Comparison of ENCODE assay signal across 15 cellular contexts in the genomic region with DNA sequence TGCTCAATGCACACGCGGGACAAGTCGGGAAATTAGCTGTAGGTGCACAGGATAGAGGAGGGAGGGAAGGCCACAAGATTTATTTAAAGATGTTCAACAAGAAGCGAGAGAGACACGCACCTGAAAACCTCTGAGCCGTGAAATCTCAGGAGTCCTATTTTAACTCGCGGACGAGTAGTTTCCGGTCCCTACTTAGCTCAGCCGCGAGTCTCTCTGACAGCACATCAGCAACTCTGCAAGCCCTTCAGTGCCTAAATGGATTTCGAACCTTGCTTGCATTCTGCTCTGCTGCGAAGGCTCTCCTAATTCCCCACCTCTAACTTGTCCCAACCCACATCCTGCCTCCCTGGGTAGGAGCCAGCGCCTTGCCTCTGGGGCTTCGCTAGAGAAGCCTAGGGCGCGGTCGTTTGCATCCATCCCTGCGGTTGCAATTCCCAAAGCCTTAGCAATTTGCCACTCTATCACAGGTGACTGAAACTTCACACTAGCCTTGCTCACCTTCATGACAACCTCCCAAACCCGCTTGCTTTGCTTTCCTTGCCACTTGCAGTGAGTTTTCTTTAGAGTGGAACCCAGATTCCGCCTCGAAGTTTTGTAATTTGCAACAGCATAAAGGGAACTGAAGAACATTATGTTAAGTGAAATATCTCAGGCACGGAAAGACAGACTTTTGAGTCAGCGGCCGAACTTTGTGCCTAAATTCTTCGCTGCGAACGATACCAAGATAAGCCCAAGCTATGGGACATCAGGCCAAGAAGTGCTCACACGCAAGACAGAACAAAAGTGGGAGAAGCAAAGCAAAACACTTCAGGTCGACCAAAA.
DNase-seq lines count a peak whose midpoint lies in the region; ATAC-seq and TF ChIP-seq lines count a peak whose summit lies in the region.
"Had no signal": no experiment of that assay in that cellular context is flagged by ENCODE, and none has a peak within 500 bp of the region (broad histone marks: within the 10 kb centered on the region; RNA-seq: fewer than 3 reads in every experiment).

No MANE protein-coding gene starts in this region.

- CTCF ChIA-PET in WTC11 (lab: Charles Lee) = no interaction called here

- H3K36me3 ChIP-seq in sigmoid colon = no peaks in the 10 kb centered on the region
- H3K36me3 ChIP-seq in body of pancreas (replicated peaks in 1 of 2; ENCODE audit: insufficient read depth in 1 of 2, low read depth in 2 of 2) = no peaks in the 10 kb centered on the region

- H3K9me3 ChIP-seq in sigmoid colon (no peaks in the 10 kb centered on the region), body of pancreas (no peaks in the 10 kb centered on the region)

- no peak for TF ChIP-seq EP300 in sigmoid colon (IDR thresholded peaks at IDR 0.05)

- no peak overlapping the region for H3K27ac ChIP-seq in sigmoid colon
- no peak overlapping the region for H3K27ac ChIP-seq in body of pancreas

- 46 to 71% methylated on average over 31 of the region's 31 CpGs for WGBS in sigmoid colon, 2 donors
- 31 to 74% methylated on average over 11 to 30 of the region's 31 CpGs for WGBS in body of pancreas, 2 donors

- H3K27me3 Mint-ChIP-seq in WTC11 (ENCODE audit: low read depth) = peaks cover 17% of the 10 kb centered on the region
- no peaks in the 10 kb centered on the region for H3K27me3 Mint-ChIP-seq in activated T-cell treated with anti-CD3 and anti-CD28 coated beads, Interleukin-2, amount 50 U/mL, for 72 hours (ENCODE audit: low read depth)
- H3K27me3 Mint-ChIP-seq: stimulated activated naive CD8-positive, alpha-beta T cell treated with anti-CD3 and anti-CD28 coated beads, Interleukin-15, Interleukin-2, amounts not matched to agents 100 ng/mL and 50 ng/mL, for 24 hours had no signal

- no peaks in the 10 kb centered on the region for H3K4me1 ChIP-seq in sigmoid colon
- H3K4me1 ChIP-seq in body of pancreas = no peaks in the 10 kb centered on the region

- DNase-seq in EL = peak; percentile 2
- DNase-seq in WTC11 (ENCODE audit: low spot score) = peak; percentile 13
- DNase-seq in sigmoid colon = no peak
- no peak for DNase-seq in activated T-cell treated with anti-CD3 and anti-CD28 coated beads, Interleukin-2, amount 50 U/mL, for 72 hours
- no peak for DNase-seq in midbrain (lab: John Stamatoyannopoulos, UW)
- DNase-seq in body of pancreas = no peak
- DNase-seq: activated CD4-positive, alpha-beta T cell treated with anti-CD3 and anti-CD28 coated beads, Interleukin-2, amount 50 U/mL, for 4 hours; amniotic stem cell; NCI-H2081; NCI-H82 had no signal

- H3K27me3 ChIP-seq in sigmoid colon (no peaks in the 10 kb centered on the region), body of pancreas (no peaks in the 10 kb centered on the region)

- intact Hi-C loops in sigmoid colon (cut with DNase I) = no loop called here
- intact Hi-C loops in body of pancreas (cut with DNase I) = no loop called here

- peaks cover 4% of the 10 kb centered on the region; the same call in 1 of the 2 replicates for H3K4me1 Mint-ChIP-seq in WTC11
- no peaks in the 10 kb centered on the region for H3K4me1 Mint-ChIP-seq in activated T-cell treated with anti-CD3 and anti-CD28 coated beads, Interleukin-2, amount 50 U/mL, for 72 hours (ENCODE audit: low read depth)

- TF ChIP-seq CTCF in WTC11 (IDR thresholded peaks at IDR 0.05) (no peak), sigmoid colon (IDR thresholded peaks at IDR 0.05) (no peak), body of pancreas (IDR thresholded peaks at IDR 0.05) (no peak)

- no peak overlapping the region for H3K4me3 ChIP-seq in sigmoid colon
- H3K4me3 ChIP-seq in body of pancreas = no peak overlapping the region
- H3K4me3 ChIP-seq: smooth muscle cell had no signal

- ATAC-seq in GM21381 (IDR thresholded peaks at IDR 0.05; ENCODE audit: unreplicated experiment) (peak; percentile 95), HG03060 (IDR thresholded peaks at IDR 0.05; ENCODE audit: low read depth, unreplicated experiment) (peak; percentile 82), WTC11 (peak; percentile 83), body of pancreas (no peak)
- ATAC-seq in activated T-cell treated with anti-CD3 and anti-CD28 coated beads, Interleukin-2, amount 50 U/mL, for 72 hours (replicated peaks in 1 of 2) = no peak
- ATAC-seq: Right ventricle myocardium inferior had no signal

- H3K4me3 Mint-ChIP-seq in WTC11 = no peak overlapping the region; the same call in none of the 2 replicates
- no peak overlapping the region for H3K4me3 Mint-ChIP-seq in activated T-cell treated with anti-CD3 and anti-CD28 coated beads, Interleukin-2, amount 50 U/mL, for 72 hours
- H3K4me3 Mint-ChIP-seq: stimulated activated naive CD8-positive, alpha-beta T cell treated with anti-CD3 and anti-CD28 coated beads, Interleukin-15, Interleukin-2, amounts not matched to agents 100 ng/mL and 50 ng/mL, for 24 hours had no signal

- POLR2A ChIA-PET in WTC11 (lab: Charles Lee) = no interaction called here

- H3K9me3 Mint-ChIP-seq in WTC11 = no peaks in the 10 kb centered on the region
- H3K9me3 Mint-ChIP-seq in activated T-cell treated with anti-CD3 and anti-CD28 coated beads, Interleukin-2, amount 50 U/mL, for 72 hours = no peaks in the 10 kb centered on the region
- H3K9me3 Mint-ChIP-seq: stimulated activated naive CD8-positive, alpha-beta T cell treated with anti-CD3 and anti-CD28 coated beads, Interleukin-15, Interleukin-2, amounts not matched to agents 100 ng/mL and 50 ng/mL, for 24 hours had no signal

- H3K27ac Mint-ChIP-seq in WTC11 = no peak overlapping the region
- no peak overlapping the region for H3K27ac Mint-ChIP-seq in activated T-cell treated with anti-CD3 and anti-CD28 coated beads, Interleukin-2, amount 50 U/mL, for 72 hours
- H3K27ac Mint-ChIP-seq: stimulated activated naive CD8-positive, alpha-beta T cell treated with anti-CD3 and anti-CD28 coated beads, Interleukin-15, Interleukin-2, amounts not matched to agents 100 ng/mL and 50 ng/mL, for 24 hours had no signal

- H3K36me3 Mint-ChIP-seq in WTC11 = no peaks in the 10 kb centered on the region
- H3K36me3 Mint-ChIP-seq in activated T-cell treated with anti-CD3 and anti-CD28 coated beads, Interleukin-2, amount 50 U/mL, for 72 hours (ENCODE audit: insufficient read depth in 2 of 2) = no peaks in the 10 kb centered on the region

- TF ChIP-seq POLR2A in sigmoid colon (IDR thresholded peaks at IDR 0.05) = no peak
- no peak for TF ChIP-seq POLR2A in body of pancreas (IDR thresholded peaks at IDR 0.05)

TF ChIP-seq in WTC11, 78 proteins besides CTCF, POLR2A, EP300 and RAD21 (continues in another document):
- TF ChIP-seq, protein P1, sequence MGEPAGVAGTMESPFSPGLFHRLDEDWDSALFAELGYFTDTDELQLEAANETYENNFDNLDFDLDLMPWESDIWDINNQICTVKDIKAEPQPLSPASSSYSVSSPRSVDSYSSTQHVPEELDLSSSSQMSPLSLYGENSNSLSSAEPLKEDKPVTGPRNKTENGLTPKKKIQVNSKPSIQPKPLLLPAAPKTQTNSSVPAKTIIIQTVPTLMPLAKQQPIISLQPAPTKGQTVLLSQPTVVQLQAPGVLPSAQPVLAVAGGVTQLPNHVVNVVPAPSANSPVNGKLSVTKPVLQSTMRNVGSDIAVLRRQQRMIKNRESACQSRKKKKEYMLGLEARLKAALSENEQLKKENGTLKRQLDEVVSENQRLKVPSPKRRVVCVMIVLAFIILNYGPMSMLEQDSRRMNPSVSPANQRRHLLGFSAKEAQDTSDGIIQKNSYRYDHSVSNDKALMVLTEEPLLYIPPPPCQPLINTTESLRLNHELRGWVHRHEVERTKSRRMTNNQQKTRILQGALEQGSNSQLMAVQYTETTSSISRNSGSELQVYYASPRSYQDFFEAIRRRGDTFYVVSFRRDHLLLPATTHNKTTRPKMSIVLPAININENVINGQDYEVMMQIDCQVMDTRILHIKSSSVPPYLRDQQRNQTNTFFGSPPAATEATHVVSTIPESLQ (CRISPR knock-in tag; IDR thresholded peaks at IDR 0.05) = no peak
- TF ChIP-seq SOX15 (CRISPR knock-in tag; IDR thresholded peaks at IDR 0.05) (no peak), ZNF671 (CRISPR knock-in tag; IDR thresholded peaks at IDR 0.05) (no peak)
- TF ChIP-seq, protein P2, sequence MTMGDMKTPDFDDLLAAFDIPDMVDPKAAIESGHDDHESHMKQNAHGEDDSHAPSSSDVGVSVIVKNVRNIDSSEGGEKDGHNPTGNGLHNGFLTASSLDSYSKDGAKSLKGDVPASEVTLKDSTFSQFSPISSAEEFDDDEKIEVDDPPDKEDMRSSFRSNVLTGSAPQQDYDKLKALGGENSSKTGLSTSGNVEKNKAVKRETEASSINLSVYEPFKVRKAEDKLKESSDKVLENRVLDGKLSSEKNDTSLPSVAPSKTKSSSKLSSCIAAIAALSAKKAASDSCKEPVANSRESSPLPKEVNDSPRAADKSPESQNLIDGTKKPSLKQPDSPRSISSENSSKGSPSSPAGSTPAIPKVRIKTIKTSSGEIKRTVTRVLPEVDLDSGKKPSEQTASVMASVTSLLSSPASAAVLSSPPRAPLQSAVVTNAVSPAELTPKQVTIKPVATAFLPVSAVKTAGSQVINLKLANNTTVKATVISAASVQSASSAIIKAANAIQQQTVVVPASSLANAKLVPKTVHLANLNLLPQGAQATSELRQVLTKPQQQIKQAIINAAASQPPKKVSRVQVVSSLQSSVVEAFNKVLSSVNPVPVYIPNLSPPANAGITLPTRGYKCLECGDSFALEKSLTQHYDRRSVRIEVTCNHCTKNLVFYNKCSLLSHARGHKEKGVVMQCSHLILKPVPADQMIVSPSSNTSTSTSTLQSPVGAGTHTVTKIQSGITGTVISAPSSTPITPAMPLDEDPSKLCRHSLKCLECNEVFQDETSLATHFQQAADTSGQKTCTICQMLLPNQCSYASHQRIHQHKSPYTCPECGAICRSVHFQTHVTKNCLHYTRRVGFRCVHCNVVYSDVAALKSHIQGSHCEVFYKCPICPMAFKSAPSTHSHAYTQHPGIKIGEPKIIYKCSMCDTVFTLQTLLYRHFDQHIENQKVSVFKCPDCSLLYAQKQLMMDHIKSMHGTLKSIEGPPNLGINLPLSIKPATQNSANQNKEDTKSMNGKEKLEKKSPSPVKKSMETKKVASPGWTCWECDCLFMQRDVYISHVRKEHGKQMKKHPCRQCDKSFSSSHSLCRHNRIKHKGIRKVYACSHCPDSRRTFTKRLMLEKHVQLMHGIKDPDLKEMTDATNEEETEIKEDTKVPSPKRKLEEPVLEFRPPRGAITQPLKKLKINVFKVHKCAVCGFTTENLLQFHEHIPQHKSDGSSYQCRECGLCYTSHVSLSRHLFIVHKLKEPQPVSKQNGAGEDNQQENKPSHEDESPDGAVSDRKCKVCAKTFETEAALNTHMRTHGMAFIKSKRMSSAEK (CRISPR knock-in tag; IDR thresholded peaks at IDR 0.05; ENCODE audit: borderline replicate concordance) = no peak

Comparison
In these comparisons a context has a peak if more than half of its experiments do, and no peak if none do; other contexts are left out.
1. DNase-seq: peak in EL (single experiment) and WTC11 (single experiment); none in sigmoid colon (single experiment), activated T-cell treated with anti-CD3 and anti-CD28 coated beads, Interleukin-2, amount 50 U/mL, for 72 hours (0 of 2), midbrain (single experiment) and body of pancreas (0 of 4).
2. ATAC-seq: peak in GM21381 (single experiment), HG03060 (single experiment) and WTC11 (single experiment); none in activated T-cell treated with anti-CD3 and anti-CD28 coated beads, Interleukin-2, amount 50 U/mL, for 72 hours (0 of 2) and body of pancreas (single experiment).